1 cellular context compared by ENCODE assay signal in the genomic region with DNA sequence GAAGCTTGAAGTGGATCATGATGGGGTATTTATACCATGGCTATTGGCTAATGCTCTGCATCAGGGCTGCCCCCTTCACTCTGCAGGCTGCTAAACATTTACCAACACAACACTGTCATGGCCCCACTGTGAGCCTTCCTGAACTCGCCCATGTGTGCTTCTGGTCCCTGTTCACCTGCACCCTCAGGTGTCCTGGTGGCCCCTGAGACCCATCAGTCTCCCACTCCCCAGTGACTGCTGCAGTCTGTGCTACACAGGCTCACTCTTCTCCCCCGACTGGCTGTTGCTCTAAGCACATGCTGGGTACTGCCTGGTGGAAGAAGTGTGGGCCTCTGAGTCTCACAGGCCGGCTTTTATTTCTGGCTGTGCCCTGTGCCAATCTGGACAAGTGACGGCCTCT.
TF ChIP-seq lines count a peak whose summit lies in the region.

No MANE protein-coding gene starts in this region.

TF ChIP-seq in H1, 55 proteins besides CTCF, POLR2A, EP300 and RAD21 (continued from another document):
- TF ChIP-seq, protein P1, sequence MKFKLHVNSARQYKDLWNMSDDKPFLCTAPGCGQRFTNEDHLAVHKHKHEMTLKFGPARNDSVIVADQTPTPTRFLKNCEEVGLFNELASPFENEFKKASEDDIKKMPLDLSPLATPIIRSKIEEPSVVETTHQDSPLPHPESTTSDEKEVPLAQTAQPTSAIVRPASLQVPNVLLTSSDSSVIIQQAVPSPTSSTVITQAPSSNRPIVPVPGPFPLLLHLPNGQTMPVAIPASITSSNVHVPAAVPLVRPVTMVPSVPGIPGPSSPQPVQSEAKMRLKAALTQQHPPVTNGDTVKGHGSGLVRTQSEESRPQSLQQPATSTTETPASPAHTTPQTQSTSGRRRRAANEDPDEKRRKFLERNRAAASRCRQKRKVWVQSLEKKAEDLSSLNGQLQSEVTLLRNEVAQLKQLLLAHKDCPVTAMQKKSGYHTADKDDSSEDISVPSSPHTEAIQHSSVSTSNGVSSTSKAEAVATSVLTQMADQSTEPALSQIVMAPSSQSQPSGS (IDR thresholded peaks at IDR 0.05; ENCODE audit: low read length): no peak
- TF ChIP-seq KDM5A (IDR thresholded peaks at IDR 0.05; ENCODE audit: low read length) (no peak), TAF7 (optimal IDR thresholded peaks at IDR 0.05; ENCODE audit: borderline replicate concordance, low read depth, low read length) (no peak), CHD2 (IDR thresholded peaks at IDR 0.05; ENCODE audit: low read length) (no peak), SIX5 (IDR thresholded peaks at IDR 0.05; ENCODE audit: low read depth, low read length) (no peak), CHD1 (IDR thresholded peaks at IDR 0.05; ENCODE audit: low read depth, low read length) (no peak), HDAC2 (IDR thresholded peaks at IDR 0.05; ENCODE audit: borderline replicate concordance in 1 of 2, low read depth in 2 of 2, low read length in 2 of 2) (no peak), KDM1A (IDR thresholded peaks at IDR 0.05; ENCODE audit: borderline replicate concordance, low read length) (no peak), EZH2 (IDR thresholded peaks at IDR 0.05; ENCODE audit: low read depth, low read length, severe bottlenecking) (no peak), BRCA1 (IDR thresholded peaks at IDR 0.05; ENCODE audit: low read depth, low read length) (no peak), TEAD4 (IDR thresholded peaks at IDR 0.05; ENCODE audit: low read depth, low read length) (no peak), GTF2F1 (IDR thresholded peaks at IDR 0.05; ENCODE audit: borderline replicate concordance, low read depth, low read length) (no peak), CEBPB (IDR thresholded peaks at IDR 0.05; ENCODE audit: low read depth, low read length) (no peak), FOSL1 (IDR thresholded peaks at IDR 0.05; ENCODE audit: insufficient read depth, low read depth, low read length) (no peak)
TF ChIP-seq in H1: peak in this region for 0.
